8 cellular contexts compared by ENCODE assay signal in genomic region chr3:64224826-64225606, GRCh38. TPM values are rescaled to one million over a fixed set of nuclear protein-coding genes. Genes with fewer than 3 reads are reported as not detected.
DNase-seq lines count a peak whose midpoint lies in the region; ATAC-seq and TF ChIP-seq lines count a peak whose summit lies in the region.

A gene with protein sequence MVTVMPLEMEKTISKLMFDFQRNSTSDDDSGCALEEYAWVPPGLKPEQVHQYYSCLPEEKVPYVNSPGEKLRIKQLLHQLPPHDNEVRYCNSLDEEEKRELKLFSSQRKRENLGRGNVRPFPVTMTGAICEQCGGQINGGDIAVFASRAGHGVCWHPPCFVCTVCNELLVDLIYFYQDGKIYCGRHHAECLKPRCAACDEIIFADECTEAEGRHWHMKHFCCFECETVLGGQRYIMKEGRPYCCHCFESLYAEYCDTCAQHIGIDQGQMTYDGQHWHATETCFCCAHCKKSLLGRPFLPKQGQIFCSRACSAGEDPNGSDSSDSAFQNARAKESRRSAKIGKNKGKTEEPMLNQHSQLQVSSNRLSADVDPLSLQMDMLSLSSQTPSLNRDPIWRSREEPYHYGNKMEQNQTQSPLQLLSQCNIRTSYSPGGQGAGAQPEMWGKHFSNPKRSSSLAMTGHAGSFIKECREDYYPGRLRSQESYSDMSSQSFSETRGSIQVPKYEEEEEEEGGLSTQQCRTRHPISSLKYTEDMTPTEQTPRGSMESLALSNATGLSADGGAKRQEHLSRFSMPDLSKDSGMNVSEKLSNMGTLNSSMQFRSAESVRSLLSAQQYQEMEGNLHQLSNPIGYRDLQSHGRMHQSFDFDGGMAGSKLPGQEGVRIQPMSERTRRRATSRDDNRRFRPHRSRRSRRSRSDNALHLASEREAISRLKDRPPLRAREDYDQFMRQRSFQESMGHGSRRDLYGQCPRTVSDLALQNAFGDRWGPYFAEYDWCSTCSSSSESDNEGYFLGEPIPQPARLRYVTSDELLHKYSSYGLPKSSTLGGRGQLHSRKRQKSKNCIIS (minus strand): TSS chr3:64225466. CDS start chr3:64198927, 26,539 bp downstream.

- no peaks in the 10 kb centered on the region for H3K9me3 Mint-ChIP-seq in natural killer cell
- no peaks in the 10 kb centered on the region for H3K9me3 Mint-ChIP-seq in CD4-positive, alpha-beta T cell

- CTCF ChIA-PET in CD4-positive, alpha-beta T cell (lab: Charles Lee): no interaction called here

- peak within 1 kb of the TSS; percentile 82 for H3K4me3 Mint-ChIP-seq in natural killer cell
- no peak within 1 kb of the TSS for H3K4me3 Mint-ChIP-seq in CD4-positive, alpha-beta T cell

- peak within 1 kb of the TSS; percentile 40 for H3K4me3 ChIP-seq in SJCRH30

- no peaks in the 10 kb centered on the region for H3K27me3 ChIP-seq in SJCRH30
- no peaks in the 10 kb centered on the region for H3K27me3 ChIP-seq in CD4-positive, alpha-beta T cell (ENCODE audit: control insufficient read depth, insufficient read depth, low read length)

- intact Hi-C loops in natural killer cell (cut with micrococcal nuclease): no loop called here
- intact Hi-C loops in CD4-positive, alpha-beta T cell (cut with DNase I, micrococcal nuclease): no loop called here

- H3K4me1 ChIP-seq in SJCRH30: no peaks in the 10 kb centered on the region

- POLR2A ChIA-PET in CD4-positive, alpha-beta T cell (lab: Charles Lee): no interaction called here

- no peak for TF ChIP-seq POLR2A in erythroblast (IDR thresholded peaks at IDR 0.05; ENCODE audit: low read length)

- no peaks in the 10 kb centered on the region for H3K36me3 ChIP-seq in SJCRH30

- H3K36me3 Mint-ChIP-seq in natural killer cell: no peaks in the 10 kb centered on the region
- H3K36me3 Mint-ChIP-seq in CD4-positive, alpha-beta T cell (ENCODE audit: low read depth): no peaks in the 10 kb centered on the region

- no peaks in the 10 kb centered on the region for H3K27me3 Mint-ChIP-seq in natural killer cell (ENCODE audit: low read depth in 2 of 2)
- peaks cover 27% of the 10 kb centered on the region for H3K27me3 Mint-ChIP-seq in CD4-positive, alpha-beta T cell

- H3K27ac Mint-ChIP-seq in natural killer cell: peak within 1 kb of the TSS in 1 of 2 donors; percentile 75
- no peak within 1 kb of the TSS for H3K27ac Mint-ChIP-seq in CD4-positive, alpha-beta T cell

- DNase-seq in SJCRH30: peak; percentile 24 to 46
- peak; percentile 80 for DNase-seq in fibroblast of the conjunctiva (ENCODE audit: low read depth)
- no peak for DNase-seq in natural killer cell
- DNase-seq in CD4-positive, alpha-beta T cell: no peak
- no peak for DNase-seq in T-helper 9 cell
- DNase-seq in erythroblast (lab: John Stamatoyannopoulos, UW): no peak

- ATAC-seq in GM18502 (IDR thresholded peaks at IDR 0.05; ENCODE audit: poor library complexity, unreplicated experiment) (peak; percentile 98), HG02798 (IDR thresholded peaks at IDR 0.05; ENCODE audit: poor library complexity, unreplicated experiment) (peak; percentile 85), natural killer cell (peak in 2 of 3 donors; percentile 35 to 71)
- no peak for ATAC-seq in CD4-positive, alpha-beta T cell (ENCODE audit: poor library complexity)

- H3K9me3 ChIP-seq in SJCRH30 (replicated peaks): no peaks in the 10 kb centered on the region
- no peaks in the 10 kb centered on the region for H3K9me3 ChIP-seq in CD4-positive, alpha-beta T cell (ENCODE audit: control insufficient read depth, low read length)

- no peaks in the 10 kb centered on the region for H3K4me1 Mint-ChIP-seq in natural killer cell
- no peaks in the 10 kb centered on the region for H3K4me1 Mint-ChIP-seq in CD4-positive, alpha-beta T cell (ENCODE audit: low read depth)

- no peak for TF ChIP-seq CTCF in natural killer cell (IDR thresholded peaks at IDR 0.05)
- no peak for TF ChIP-seq CTCF in CD4-positive, alpha-beta T cell (IDR thresholded peaks at IDR 0.05)

- H3K27ac ChIP-seq in SJCRH30: peak within 1 kb of the TSS; percentile 6; the same call in 1 of the 2 replicates
- no peak within 1 kb of the TSS for H3K27ac ChIP-seq in CD4-positive, alpha-beta T cell (ENCODE audit: low read depth, low read length)

RNA-seq across cellular contexts. Expression of the gene that starts here (rescaled TPM):
- total RNA-seq in SJCRH30 (2014; rRNA removed; shearing (Covaris generic)): 0.23 and 0.65 TPM in 2 replicates
- total RNA-seq in natural killer cell: 1 to 10 TPM in 2 of 3 donors, under 1 TPM in 1; 0.07 to 3.3 (median 1.8) TPM
- not detected for total RNA-seq in CD4-positive, alpha-beta T cell

Comparison
In these comparisons a context has a peak if more than half of its experiments do, and no peak if none do; other contexts are left out.
1. Peak in DNase-seq, H3K4me3 ChIP-seq and H3K27ac ChIP-seq in SJCRH30; RNA of the gene not detected or under 1 TPM.